ENCODE assay signal across 13 cellular contexts in the genomic region with DNA sequence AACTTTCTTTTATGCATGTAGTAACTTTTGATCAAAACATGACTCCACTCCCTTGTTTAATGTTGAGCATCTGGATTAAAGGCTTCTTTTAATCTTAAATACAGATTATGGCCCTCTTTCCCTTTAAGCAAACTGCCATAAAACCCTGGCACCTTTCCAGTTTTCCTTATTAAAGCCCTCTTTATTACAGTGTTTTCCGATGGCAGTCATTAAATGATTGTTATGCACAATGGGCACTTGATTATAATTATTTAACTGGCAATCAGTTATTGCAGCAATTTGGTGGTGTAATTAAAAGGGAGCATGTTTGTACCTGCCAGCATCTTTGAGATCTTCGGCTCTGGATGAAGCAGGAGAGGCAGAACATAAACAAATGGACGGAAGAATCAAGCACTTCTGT.
DNase-seq lines count a peak whose midpoint lies in the region; TF ChIP-seq lines count a peak whose summit lies in the region.
"Had no signal": no experiment of that assay in that cellular context is flagged by ENCODE, and none has a peak within 500 bp of the region (broad histone marks: within the 10 kb centered on the region; RNA-seq: fewer than 3 reads in every experiment).

No MANE protein-coding gene starts in this region.

- H3K36me3 Mint-ChIP-seq in endothelial cell (ENCODE audit: low read depth, unreplicated experiment) (no peaks in the 10 kb centered on the region), Caco-2 (ENCODE audit: insufficient read depth, unreplicated experiment) (no peaks in the 10 kb centered on the region)
- H3K36me3 Mint-ChIP-seq in activated T-cell treated with anti-CD3 and anti-CD28 coated beads, Interleukin-2, amount 50 U/mL, for 24 hours (ENCODE audit: low read depth) = peaks cover 16% of the 10 kb centered on the region

- DNase-seq in A673 (ENCODE audit: low spot score) = peak; percentile 52
- DNase-seq in NCI-H1105 treated with DMSO at 0.1 percent for 48 hours (lab: John Stamatoyannopoulos, UW) = peak; percentile 94
- no peak for DNase-seq in SK-N-SH
- DNase-seq in lung microvascular endothelial cell (ENCODE audit: low read depth in 2 of 2) = peak; percentile 54 to 66
- no peak for DNase-seq in C1 segment of cervical spinal cord (lab: John Stamatoyannopoulos, UW)
- no peak for DNase-seq in endothelial cell (ENCODE audit: low spot score)
- no peak for DNase-seq in Caco-2
- DNase-seq in activated T-cell treated with anti-CD3 and anti-CD28 coated beads, Interleukin-2, amount 50 U/mL, for 24 hours = no peak
- DNase-seq: activated CD4-positive, alpha-beta T cell treated with anti-CD3 and anti-CD28 coated beads for 4 hours; activated effector memory CD4-positive, alpha-beta T cell treated with anti-CD3 and anti-CD28 coated beads, Interleukin-2, amount 50 U/mL, for 16 hours; NCI-H446; pancreas had no signal

- H3K9me3 Mint-ChIP-seq in endothelial cell (ENCODE audit: unreplicated experiment) = no peaks in the 10 kb centered on the region
- H3K9me3 Mint-ChIP-seq in Caco-2 (ENCODE audit: unreplicated experiment) = no peaks in the 10 kb centered on the region
- H3K9me3 Mint-ChIP-seq in activated T-cell treated with anti-CD3 and anti-CD28 coated beads, Interleukin-2, amount 50 U/mL, for 24 hours = no peaks in the 10 kb centered on the region
- H3K9me3 Mint-ChIP-seq: stimulated activated naive CD8-positive, alpha-beta T cell treated with anti-CD3 and anti-CD28 coated beads, Interleukin-15, Interleukin-2, amounts not matched to agents 100 ng/mL and 50 ng/mL, for 24 hours had no signal

- peak overlapping the region; percentile 47; the same call in 1 of the 2 replicates for H3K9ac ChIP-seq in SK-N-SH

- H3K36me3 ChIP-seq in A673 (ENCODE audit: insufficient read depth, low read length, poor library complexity, severe bottlenecking) = no peaks in the 10 kb centered on the region
- H3K36me3 ChIP-seq in SK-N-SH (replicated peaks in 1 of 2; ENCODE audit: control insufficient read depth in 1 of 2, insufficient read depth in 2 of 2, low read length in 1 of 2) = no peaks in the 10 kb centered on the region
- H3K36me3 ChIP-seq in Caco-2 (ENCODE audit: control insufficient read depth, insufficient read depth, low read length) = no peaks in the 10 kb centered on the region
- H3K36me3 ChIP-seq: pancreas had no signal

- no peaks in the 10 kb centered on the region for H3K9me3 ChIP-seq in A673 (ENCODE audit: low read depth, low read length, poor library complexity, severe bottlenecking)
- no peaks in the 10 kb centered on the region for H3K9me3 ChIP-seq in SK-N-SH
- no peaks in the 10 kb centered on the region for H3K9me3 ChIP-seq in Caco-2
- H3K9me3 ChIP-seq: pancreas had no signal

- H3K27ac ChIP-seq in A673 (ENCODE audit: low read depth, low read length, poor library complexity, severe bottlenecking) (no peak overlapping the region), SK-N-SH (ENCODE audit: low read depth in 2 of 2, low read length in 1 of 2) (peak overlapping the region; percentile 76 to 93; a peak in 3 of 4 replicates)

- H3K4me1 ChIP-seq in A673 (ENCODE audit: insufficient read depth, low read length, poor library complexity, severe bottlenecking) (peaks cover 39% of the 10 kb centered on the region), SK-N-SH (ENCODE audit: control insufficient read depth in 1 of 2, insufficient read depth in 2 of 2, low read depth in 1 of 2, low read length in 1 of 2) (peaks cover 10 to 31% of the 10 kb centered on the region in 2 experiments), Caco-2 (no peaks in the 10 kb centered on the region)

- no peak for TF ChIP-seq EP300 in SK-N-SH (IDR thresholded peaks at IDR 0.05; ENCODE audit: borderline replicate concordance in 1 of 2, low read depth in 1 of 2, low read length in 1 of 2)

- no TSS peak for BruUV-seq in A673 (replicated peaks; lab: Mats Ljungman, UMichigan)
- BruUV-seq in Caco-2 (replicated peaks; lab: Mats Ljungman, UMichigan) = no TSS peak

- no peak for TF ChIP-seq RAD21 in SK-N-SH (IDR thresholded peaks at IDR 0.05; ENCODE audit: low read length)

- intact Hi-C loops in A673 (cut with micrococcal nuclease; ENCODE audit: unreplicated experiment) = no loop called here
- intact Hi-C loops in Caco-2 (cut with micrococcal nuclease; ENCODE audit: unreplicated experiment) = no loop called here

- TF ChIP-seq CTCF in A673 (conservative IDR thresholded peaks at IDR 0.05; ENCODE audit: low read depth, low read length) (no peak), SK-N-SH (IDR thresholded peaks at IDR 0.05) (no peak), endothelial cell (IDR thresholded peaks at IDR 0.05; ENCODE audit: unreplicated experiment) (no peak), Caco-2 (IDR thresholded peaks at IDR 0.05; ENCODE audit: insufficient read depth in 1 of 2, low read depth in 1 of 2, low read length in 1 of 2, severe bottlenecking in 1 of 2, unreplicated experiment in 1 of 2) (no peak)

- H4K20me1 ChIP-seq in SK-N-SH (ENCODE audit: insufficient read depth) = no peaks in the 10 kb centered on the region

- H3K4me1 Mint-ChIP-seq in endothelial cell (ENCODE audit: unreplicated experiment) = peaks cover 18% of the 10 kb centered on the region
- no peaks in the 10 kb centered on the region for H3K4me1 Mint-ChIP-seq in Caco-2 (ENCODE audit: low read depth, unreplicated experiment)
- no peaks in the 10 kb centered on the region for H3K4me1 Mint-ChIP-seq in activated T-cell treated with anti-CD3 and anti-CD28 coated beads, Interleukin-2, amount 50 U/mL, for 24 hours (ENCODE audit: low read depth)

- H3K79me2 ChIP-seq in SK-N-SH (ENCODE audit: insufficient read depth) = no peaks in the 10 kb centered on the region

- H2AFZ ChIP-seq in SK-N-SH (ENCODE audit: low read depth) = peak overlapping the region; percentile 7; the same call in 1 of the 2 replicates

- CTCF ChIA-PET in A673 (lab: Charles Lee) (no interaction called here), SK-N-SH (lab: Yijun Ruan, JAX) (interaction anchor here (1.3 kb wide), 1 partner anchor 10 kb away, joined by 6 read pairs; no protein-coding TSS in a partner anchor), Caco-2 (lab: Charles Lee) (interaction anchor here (0.6 kb wide), 1 partner anchor 141 kb away, joined by 7 read pairs; no protein-coding TSS in a partner anchor)

- H3K4me3 ChIP-seq in A673 (ENCODE audit: low read depth, low read length, poor library complexity, severe bottlenecking) (no peak overlapping the region), SK-N-SH (ENCODE audit: low read depth in 2 of 2, low read length in 1 of 2) (no peak overlapping the region; a peak in 1 of 4 replicates), Caco-2 (ENCODE audit: low read depth, low read length) (no peak overlapping the region)
- H3K4me3 ChIP-seq: pancreas had no signal

- H3K27ac Mint-ChIP-seq in endothelial cell (ENCODE audit: unreplicated experiment) (no peak overlapping the region), Caco-2 (ENCODE audit: unreplicated experiment) (no peak overlapping the region)
- no peak overlapping the region for H3K27ac Mint-ChIP-seq in activated T-cell treated with anti-CD3 and anti-CD28 coated beads, Interleukin-2, amount 50 U/mL, for 24 hours
- H3K27ac Mint-ChIP-seq: stimulated activated naive CD8-positive, alpha-beta T cell treated with anti-CD3 and anti-CD28 coated beads, Interleukin-15, Interleukin-2, amounts not matched to agents 100 ng/mL and 50 ng/mL, for 24 hours had no signal

- H3K4me3 Mint-ChIP-seq in endothelial cell (ENCODE audit: unreplicated experiment) (no peak overlapping the region), Caco-2 (ENCODE audit: unreplicated experiment) (no peak overlapping the region)
- no peak overlapping the region for H3K4me3 Mint-ChIP-seq in activated T-cell treated with anti-CD3 and anti-CD28 coated beads, Interleukin-2, amount 50 U/mL, for 24 hours
- H3K4me3 Mint-ChIP-seq: stimulated activated naive CD8-positive, alpha-beta T cell treated with anti-CD3 and anti-CD28 coated beads, Interleukin-15, Interleukin-2, amounts not matched to agents 100 ng/mL and 50 ng/mL, for 24 hours had no signal

- H3K27me3 Mint-ChIP-seq in endothelial cell (ENCODE audit: unreplicated experiment) (no peaks in the 10 kb centered on the region), Caco-2 (ENCODE audit: insufficient read depth, unreplicated experiment) (no peaks in the 10 kb centered on the region)
- H3K27me3 Mint-ChIP-seq in activated T-cell treated with anti-CD3 and anti-CD28 coated beads, Interleukin-2, amount 50 U/mL, for 24 hours = no peaks in the 10 kb centered on the region
- H3K27me3 Mint-ChIP-seq: stimulated activated naive CD8-positive, alpha-beta T cell treated with anti-CD3 and anti-CD28 coated beads, Interleukin-15, Interleukin-2, amounts not matched to agents 100 ng/mL and 50 ng/mL, for 24 hours had no signal

- 29% methylated on average over 3 of the region's 3 CpGs for WGBS in SK-N-SH (ENCODE audit: low lambda C conversion rate)

- H3K9me2 ChIP-seq in SK-N-SH = no peaks in the 10 kb centered on the region

- peak overlapping the region; percentile 63; the same call in 1 of the 2 replicates for H3K4me2 ChIP-seq in SK-N-SH

- H3K27me3 ChIP-seq in A673 (replicated peaks; ENCODE audit: insufficient read depth, low read depth, low read length, poor library complexity) = no peaks in the 10 kb centered on the region
- H3K27me3 ChIP-seq in SK-N-SH (ENCODE audit: insufficient read depth) = no peaks in the 10 kb centered on the region
- no peaks in the 10 kb centered on the region for H3K27me3 ChIP-seq in Caco-2 (replicated peaks; ENCODE audit: control insufficient read depth, insufficient read depth, low read length)
- H3K27me3 ChIP-seq: pancreas had no signal

- peaks cover 23% of the 10 kb centered on the region for H3F3A ChIP-seq in SK-N-SH (replicated peaks; ENCODE audit: insufficient read depth)

- POLR2A ChIA-PET in A673 (lab: Charles Lee; ENCODE audit: low non-redundant PET) (no interaction called here), SK-N-SH (lab: Yijun Ruan, JAX) (no interaction called here), Caco-2 (lab: Charles Lee) (no interaction called here)

TF ChIP-seq in SK-N-SH, 30 proteins besides CTCF, POLR2A, EP300 and RAD21:
- TF ChIP-seq NFIC (IDR thresholded peaks at IDR 0.05; ENCODE audit: borderline replicate concordance) = peak; percentile 49; the same call in 1 of the 2 replicates
- TF ChIP-seq TEAD4 (IDR thresholded peaks at IDR 0.05; ENCODE audit: borderline replicate concordance, insufficient read depth) = no peak

Comparison
In these comparisons a context has a peak if more than half of its experiments do, and no peak if none do; other contexts are left out.
1. DNase-seq: peak in A673 (single experiment), NCI-H1105 treated with DMSO at 0.1 percent for 48 hours (single experiment) and lung microvascular endothelial cell (2 of 2); none in SK-N-SH (single experiment), C1 segment of cervical spinal cord (0 of 14), endothelial cell (single experiment), Caco-2 (0 of 2) and activated T-cell treated with anti-CD3 and anti-CD28 coated beads, Interleukin-2, amount 50 U/mL, for 24 hours (single experiment).